Comparison of ENCODE assay signal across 2 cellular contexts in the genomic region with DNA sequence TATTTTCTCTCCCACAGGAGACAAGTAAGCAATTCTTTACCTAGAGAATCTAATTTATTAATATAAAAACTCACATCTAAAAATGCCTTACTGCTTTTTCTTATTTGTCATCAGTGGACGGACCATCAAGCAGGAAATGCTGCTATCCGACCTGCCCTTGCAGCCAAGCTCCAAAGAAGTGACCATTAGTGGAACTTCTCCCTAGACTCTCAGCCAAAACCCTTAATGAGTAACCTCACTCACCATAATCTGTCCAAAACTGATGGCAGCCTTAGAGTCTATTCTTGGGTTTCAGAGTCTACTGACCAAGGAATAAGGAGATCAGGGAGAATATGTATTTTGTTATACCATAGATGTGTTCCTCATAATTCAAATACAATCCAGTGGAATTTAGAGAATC.
TF ChIP-seq lines count a peak whose summit lies in the region.

No MANE protein-coding gene starts in this region.

TF ChIP-seq in HepG2, 621 proteins besides CTCF, POLR2A, EP300 and RAD21 (continued from another document):
- TF ChIP-seq GTF3A (CRISPR knock-in tag; conservative IDR thresholded peaks at IDR 0.05) (no peak), ATF4 (CRISPR knock-in tag; IDR thresholded peaks at IDR 0.05) (no peak), ZNF567 (CRISPR knock-in tag; IDR thresholded peaks at IDR 0.05; ENCODE audit: borderline replicate concordance) (no peak), ZNF607 (CRISPR knock-in tag; IDR thresholded peaks at IDR 0.05; ENCODE audit: borderline replicate concordance) (no peak), FOSL1 (CRISPR knock-in tag; IDR thresholded peaks at IDR 0.05; ENCODE audit: borderline replicate concordance) (no peak), ZNF646 (CRISPR knock-in tag; IDR thresholded peaks at IDR 0.05) (no peak), ZNF850 (CRISPR knock-in tag; conservative IDR thresholded peaks at IDR 0.05) (no peak), SIX1 (CRISPR knock-in tag; IDR thresholded peaks at IDR 0.05; ENCODE audit: borderline replicate concordance) (no peak)
- TF ChIP-seq, protein P1, sequence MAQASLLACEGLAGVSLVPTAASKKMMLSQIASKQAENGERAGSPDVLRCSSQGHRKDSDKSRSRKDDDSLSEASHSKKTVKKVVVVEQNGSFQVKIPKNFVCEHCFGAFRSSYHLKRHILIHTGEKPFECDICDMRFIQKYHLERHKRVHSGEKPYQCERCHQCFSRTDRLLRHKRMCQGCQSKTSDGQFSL (CRISPR knock-in tag; IDR thresholded peaks at IDR 0.05): no peak

TF ChIP-seq in IMR-90, 13 proteins besides CTCF, POLR2A, EP300 and RAD21:
- TF ChIP-seq, protein P2, sequence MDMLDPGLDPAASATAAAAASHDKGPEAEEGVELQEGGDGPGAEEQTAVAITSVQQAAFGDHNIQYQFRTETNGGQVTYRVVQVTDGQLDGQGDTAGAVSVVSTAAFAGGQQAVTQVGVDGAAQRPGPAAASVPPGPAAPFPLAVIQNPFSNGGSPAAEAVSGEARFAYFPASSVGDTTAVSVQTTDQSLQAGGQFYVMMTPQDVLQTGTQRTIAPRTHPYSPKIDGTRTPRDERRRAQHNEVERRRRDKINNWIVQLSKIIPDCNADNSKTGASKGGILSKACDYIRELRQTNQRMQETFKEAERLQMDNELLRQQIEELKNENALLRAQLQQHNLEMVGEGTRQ (IDR thresholded peaks at IDR 0.05; ENCODE audit: low read depth, low read length): no peak
- TF ChIP-seq, protein P3, sequence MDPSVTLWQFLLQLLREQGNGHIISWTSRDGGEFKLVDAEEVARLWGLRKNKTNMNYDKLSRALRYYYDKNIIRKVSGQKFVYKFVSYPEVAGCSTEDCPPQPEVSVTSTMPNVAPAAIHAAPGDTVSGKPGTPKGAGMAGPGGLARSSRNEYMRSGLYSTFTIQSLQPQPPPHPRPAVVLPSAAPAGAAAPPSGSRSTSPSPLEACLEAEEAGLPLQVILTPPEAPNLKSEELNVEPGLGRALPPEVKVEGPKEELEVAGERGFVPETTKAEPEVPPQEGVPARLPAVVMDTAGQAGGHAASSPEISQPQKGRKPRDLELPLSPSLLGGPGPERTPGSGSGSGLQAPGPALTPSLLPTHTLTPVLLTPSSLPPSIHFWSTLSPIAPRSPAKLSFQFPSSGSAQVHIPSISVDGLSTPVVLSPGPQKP (IDR thresholded peaks at IDR 0.05; ENCODE audit: borderline replicate concordance, low read depth, low read length): no peak
- TF ChIP-seq SMC3 (IDR thresholded peaks at IDR 0.05; ENCODE audit: low read depth, low read length): no peak
- no peak for TF ChIP-seq BHLHE40 (IDR thresholded peaks at IDR 0.05; ENCODE audit: low read depth, low read length)
- TF ChIP-seq CEBPB (IDR thresholded peaks at IDR 0.05; ENCODE audit: low read depth, low read length): no peak
- no peak for TF ChIP-seq RCOR1 (IDR thresholded peaks at IDR 0.05; ENCODE audit: insufficient replicate concordance, low read length)
- no peak for TF ChIP-seq CHD1 (IDR thresholded peaks at IDR 0.05; ENCODE audit: low read depth, low read length)
- no peak for TF ChIP-seq RFX5 (IDR thresholded peaks at IDR 0.05; ENCODE audit: low read depth, low read length)
- no peak for TF ChIP-seq MXI1 (IDR thresholded peaks at IDR 0.05; ENCODE audit: borderline replicate concordance, low read depth, low read length)
- no peak for TF ChIP-seq FOS (IDR thresholded peaks at IDR 0.05; ENCODE audit: low read depth, low read length)
- no peak for TF ChIP-seq MAFK (IDR thresholded peaks at IDR 0.05; ENCODE audit: low read depth, low read length)
- TF ChIP-seq MAZ (IDR thresholded peaks at IDR 0.05; ENCODE audit: borderline replicate concordance, low read depth, low read length): no peak
- TF ChIP-seq NFE2L2 (IDR thresholded peaks at IDR 0.05; ENCODE audit: low read depth, low read length): no peak
